Comparison of ENCODE assay signal across 14 cellular contexts in genomic region chr15:57598346-57598745, GRCh38. TPM values are rescaled to one million over a fixed set of nuclear protein-coding genes. Genes with fewer than 3 reads are reported as not detected.
"Had no signal": no experiment of that assay in that cellular context is flagged by ENCODE, and none has a peak within 500 bp of the region (broad histone marks: within the 10 kb centered on the region; RNA-seq: fewer than 3 reads in every experiment).

No MANE protein-coding gene starts in this region.

- DNase-seq: activated CD4-positive, alpha-beta T cell treated with anti-CD3 and anti-CD28 coated beads, Interleukin-2, amount 50 U/mL, for 4 hours; activated CD8-positive, alpha-beta memory T cell treated with anti-CD3 and anti-CD28 coated beads, Interleukin-2, amount 10 ng/mL, durations not matched to agents 7 days and 5 days; activated effector memory CD4-positive, alpha-beta T cell treated with Interleukin-2 at 50 U/mL for 16 hours; activated T-cell treated with anti-CD3 and anti-CD28 coated beads, Interleukin-2, amount 50 U/mL, for 24 hours; foreskin keratinocyte; mesendoderm; nephron progenitor cell; substantia nigra; SW 1271; transverse colon had no signal

- H3K36me3 ChIP-seq: SJSA1, transverse colon had no signal

- H3K9me3 ChIP-seq: SJSA1, transverse colon had no signal

- H3K27ac ChIP-seq: foreskin keratinocyte, SJSA1 had no signal

- H3K4me3 ChIP-seq: SJSA1, skin epidermis, transverse colon had no signal

- ATAC-seq: activated CD4-positive, CD25-positive, alpha-beta regulatory T cell treated with anti-CD3 and anti-CD28 coated beads, Interleukin-2, amount 50 U/mL, for 24 hours; activated CD8-positive, alpha-beta memory T cell treated with anti-CD3 and anti-CD28 coated beads, Interleukin-2, amount 10 ng/mL, durations not matched to agents 7 days and 5 days; foreskin keratinocyte; stimulated activated effector memory CD8-positive, alpha-beta T cell treated with anti-CD3 and anti-CD28 coated beads, Interleukin-12 subunit alpha, Interleukin-12 subunit beta, amount 100 ng/mL, for 72 hours had no signal

- H3K27me3 ChIP-seq: foreskin keratinocyte, transverse colon had no signal

- H3K4me1 ChIP-seq: SJSA1 had no signal

RNA-seq across cellular contexts. Expression of gene MYZAP, which starts 6.6 kb away (rescaled TPM):
- total RNA-seq: activated CD8-positive, alpha-beta memory T cell treated with anti-CD3 and anti-CD28 coated beads, Interleukin-2, amount 10 ng/mL, durations not matched to agents 7 days and 5 days; SJSA1 had no signal
